8 cellular contexts compared by ENCODE assay signal in the genomic region with DNA sequence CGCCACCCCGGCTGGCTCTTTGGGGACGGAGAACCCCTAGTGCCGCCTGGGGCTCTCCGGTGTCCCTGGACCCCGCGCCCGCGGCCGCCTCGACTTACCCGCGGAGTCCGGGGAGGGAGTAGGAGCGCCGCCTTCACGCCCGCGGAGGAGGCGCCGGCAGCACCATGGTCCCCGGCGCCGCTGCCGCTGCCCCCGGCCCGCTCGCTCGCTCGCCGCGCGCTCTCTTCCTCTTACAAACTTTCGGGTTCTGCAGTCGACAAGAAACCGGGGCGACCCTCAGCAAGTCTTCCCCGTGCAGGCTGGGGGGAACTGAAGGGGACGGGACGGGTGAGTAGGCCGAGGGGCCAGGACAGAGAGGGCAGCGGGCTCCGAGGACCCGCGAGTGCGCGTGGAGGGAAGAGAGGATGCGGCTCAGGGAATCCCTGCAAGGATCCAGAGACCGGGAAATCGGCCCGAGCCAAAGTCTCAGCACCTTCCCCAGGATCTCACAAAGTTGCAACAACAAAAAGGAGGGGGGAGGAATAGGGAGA. TPM values are rescaled to one million over a fixed set of nuclear protein-coding genes. Genes with fewer than 3 reads are reported as not detected.
DNase-seq lines count a peak whose midpoint lies in the region; ATAC-seq, FAIRE-seq and TF ChIP-seq lines count a peak whose summit lies in the region.

No MANE protein-coding gene starts in this region.

- no peak for FAIRE-seq in pancreas (lab: Jason Lieb, UNC)

- 0 to 1% methylated on average over 45 to 51 of the region's 51 CpGs for WGBS in pancreas, 2 donors

- TF ChIP-seq CTCF in cardiac muscle cell (IDR thresholded peaks at IDR 0.05; ENCODE audit: low read depth, low read length) (no peak), pancreas (IDR thresholded peaks at IDR 0.05) (no peak)

- peaks cover 0 to 3% (median 0%) of the 10 kb centered on the region in 7 donors for H3K9me3 Mint-ChIP-seq in CD4-positive, CD25-positive, alpha-beta regulatory T cell

- H3K27me3 ChIP-seq in CD4-positive, CD25-positive, alpha-beta regulatory T cell (ENCODE audit: control insufficient read depth, insufficient read depth, low read length): no peaks in the 10 kb centered on the region
- H3K27me3 ChIP-seq in cardiac muscle cell (no peaks in the 10 kb centered on the region), pancreas (no peaks in the 10 kb centered on the region)

- H3K36me3 Mint-ChIP-seq in CD4-positive, CD25-positive, alpha-beta regulatory T cell: no peaks in the 10 kb centered on the region

- H3K27ac Mint-ChIP-seq in CD4-positive, CD25-positive, alpha-beta regulatory T cell: peak overlapping the region; percentile 63 to 87 (median 85)

- intact Hi-C loops in pancreas (cut with DNase I): loop anchor here in 2 of 3 donors (10.0 kb wide), 2 partner anchors 577 to 1037 kb away; no protein-coding TSS in a partner anchor

- peaks cover 22 to 61% (median 29%) of the 10 kb centered on the region in 4 donors for H3K4me1 Mint-ChIP-seq in CD4-positive, CD25-positive, alpha-beta regulatory T cell

- peaks cover 21% of the 10 kb centered on the region for H3K27me3 Mint-ChIP-seq in CD4-positive, CD25-positive, alpha-beta regulatory T cell

- peak overlapping the region; percentile 78 to 99 (median 92) for H3K4me3 Mint-ChIP-seq in CD4-positive, CD25-positive, alpha-beta regulatory T cell

- H3K4me3 ChIP-seq in CD4-positive, CD25-positive, alpha-beta regulatory T cell (ENCODE audit: low read depth, low read length): peak overlapping the region; percentile 76
- H3K4me3 ChIP-seq in cardiac muscle cell (peak overlapping the region; percentile 67), pancreas (peak overlapping the region; percentile 61 to 92 (median 76))

- peak overlapping the region; percentile 63 for H3K27ac ChIP-seq in CD4-positive, CD25-positive, alpha-beta regulatory T cell (ENCODE audit: insufficient read depth, low read length, poor library complexity, severe bottlenecking)
- H3K27ac ChIP-seq in cardiac muscle cell (peak overlapping the region; percentile 97), pancreas (peak overlapping the region; percentile 94 to 98 (median 96))

- no peaks in the 10 kb centered on the region for H3K36me3 ChIP-seq in CD4-positive, CD25-positive, alpha-beta regulatory T cell (ENCODE audit: control insufficient read depth, insufficient read depth, low read length)
- H3K36me3 ChIP-seq in cardiac muscle cell: no peaks in the 10 kb centered on the region
- H3K36me3 ChIP-seq in pancreas: no peaks in the 10 kb centered on the region

- no peaks in the 10 kb centered on the region for H3K9me3 ChIP-seq in CD4-positive, CD25-positive, alpha-beta regulatory T cell (ENCODE audit: control insufficient read depth in 2 of 2, low read length in 2 of 2)
- H3K9me3 ChIP-seq in cardiac muscle cell (ENCODE audit: low read depth) (no peaks in the 10 kb centered on the region), pancreas (no peaks in the 10 kb centered on the region)

- H3K4me1 ChIP-seq in CD4-positive, CD25-positive, alpha-beta regulatory T cell (ENCODE audit: control insufficient read depth, insufficient read depth, low read length, poor library complexity, severe bottlenecking): peaks cover 51% of the 10 kb centered on the region
- H3K4me1 ChIP-seq in cardiac muscle cell (ENCODE audit: low read depth): peaks cover 44% of the 10 kb centered on the region
- peaks cover 26 to 51% (median 40%) of the 10 kb centered on the region in 3 donors for H3K4me1 ChIP-seq in pancreas

- peak in 1 of 2 donors; percentile 15 for ATAC-seq in CD4-positive, CD25-positive, alpha-beta regulatory T cell (ENCODE audit: low read depth in 2 of 2)
- ATAC-seq in pancreas: peak in 3 of 4 donors; percentile 11 to 21 (median 18)
- no peak for ATAC-seq in GM21528 (IDR thresholded peaks at IDR 0.05; ENCODE audit: low FRiP score, unreplicated experiment)

- peak; percentile 11 to 61 (median 35) for DNase-seq in CD4-positive, CD25-positive, alpha-beta regulatory T cell
- DNase-seq in NCI-H69 (lab: John Stamatoyannopoulos, UW) (peak; percentile 76), cardiac muscle cell (ENCODE audit: low read depth in 1 of 2, low spot score in 1 of 2) (peak; percentile 55 to 62), pancreas (peak; percentile 11 to 83 (median 44)), NCI-H2227 (lab: John Stamatoyannopoulos, UW; ENCODE audit: unreplicated experiment) (no peak), NCI-H2227 treated with DMSO at 0.1 percent for 48 hours (lab: John Stamatoyannopoulos, UW) (no peak)
- peak; percentile 36 for DNase-seq in activated naive CD4-positive, alpha-beta T cell treated with Interleukin-2 at 50 U/mL for 16 hours

RNA-seq across cellular contexts. Expression of a gene that starts 2.0 kb away (rescaled TPM):
- total RNA-seq in CD4-positive, CD25-positive, alpha-beta regulatory T cell: 599 TPM
- polyA plus RNA-seq in CD4-positive, CD25-positive, alpha-beta regulatory T cell: 100 to 1,000 TPM; 301 to 367 (median 345) TPM
- 115 and 132 TPM in 2 replicates for total RNA-seq in cardiac muscle cell
- 121 and 149 TPM in 2 replicates for polyA plus RNA-seq in cardiac muscle cell
- total RNA-seq in pancreas: 10 to 100 TPM; 34.8 to 74.1 (median 45.1) TPM
- 10 to 100 TPM; 13.4 to 17.8 TPM for polyA plus RNA-seq in pancreas

Comparison
In these comparisons a context has a peak if more than half of its experiments do, and no peak if none do; other contexts are left out.
1. DNase-seq: peak in CD4-positive, CD25-positive, alpha-beta regulatory T cell (3 of 3), NCI-H69 (single experiment), activated naive CD4-positive, alpha-beta T cell treated with Interleukin-2 at 50 U/mL for 16 hours (single experiment), cardiac muscle cell (2 of 2) and pancreas (6 of 6); none in NCI-H2227 (single experiment) and NCI-H2227 treated with DMSO at 0.1 percent for 48 hours (single experiment).
2. Peak in every context shown above with its lines, with median percentiles within 50 percentile points of each other: H3K27ac ChIP-seq and H3K4me3 ChIP-seq.